ENCODE assay signal across 1 cellular context in genomic region chr22:20393705-20394476, GRCh38.
A peak's percentile ranks its signal among the peaks of the same experiment; 100 is the strongest.
TF ChIP-seq lines count a peak whose summit lies in the region.

TSS of gene ZNF74 (plus strand) at chr22:20394151. CDS start at chr22:20394629, 478 bp downstream.

TF ChIP-seq in HepG2, 621 proteins besides CTCF, POLR2A, EP300 and RAD21 (continued from another document and continues in another):
- TF ChIP-seq DMTF1 (CRISPR knock-in tag; IDR thresholded peaks at IDR 0.05) (no peak), REL (CRISPR knock-in tag; conservative IDR thresholded peaks at IDR 0.05) (0 out of 2 replicates have a peak, but pooled peaks have one; percentile 18), IKZF5 (CRISPR knock-in tag; IDR thresholded peaks at IDR 0.05) (peak; percentile 81), ZNF83 (CRISPR knock-in tag; IDR thresholded peaks at IDR 0.05; ENCODE audit: borderline replicate concordance) (no peak), SMAD1 (CRISPR knock-in tag; IDR thresholded peaks at IDR 0.05; ENCODE audit: borderline replicate concordance, low read depth) (no peak), JDP2 (CRISPR knock-in tag; IDR thresholded peaks at IDR 0.05; ENCODE audit: borderline replicate concordance) (no peak), ATF4 (CRISPR knock-in tag; IDR thresholded peaks at IDR 0.05) (no peak), FOXM1 (CRISPR knock-in tag; IDR thresholded peaks at IDR 0.05) (no peak), NR1H2 (CRISPR knock-in tag; IDR thresholded peaks at IDR 0.05; ENCODE audit: borderline replicate concordance, low read depth) (no peak), SOX13 (IDR thresholded peaks at IDR 0.05) (no peak), SOX13 (CRISPR knock-in tag; conservative IDR thresholded peaks at IDR 0.05 in 1 of 2, IDR thresholded peaks at IDR 0.05 in 1 of 2) (no peak), HBP1 (CRISPR knock-in tag; IDR thresholded peaks at IDR 0.05; ENCODE audit: low read depth) (no peak), FOXP1 (IDR thresholded peaks at IDR 0.05) (no peak), FOXP1 (CRISPR knock-in tag; IDR thresholded peaks at IDR 0.05) (no peak), GPN1 (CRISPR knock-in tag; IDR thresholded peaks at IDR 0.05; ENCODE audit: borderline replicate concordance) (no peak), KLF12 (CRISPR knock-in tag; IDR thresholded peaks at IDR 0.05; ENCODE audit: borderline replicate concordance) (no peak), ZFP91 (CRISPR knock-in tag; IDR thresholded peaks at IDR 0.05; ENCODE audit: borderline replicate concordance) (peak; percentile 91), ZNF879 (CRISPR knock-in tag; IDR thresholded peaks at IDR 0.05) (peak; percentile 27; the same call in 1 of the 2 replicates), ZNF564 (CRISPR knock-in tag; IDR thresholded peaks at IDR 0.05) (no peak), EEA1 (CRISPR knock-in tag; IDR thresholded peaks at IDR 0.05; ENCODE audit: borderline replicate concordance) (peak; percentile 82; the same call in 1 of the 2 replicates), SP5 (CRISPR knock-in tag; IDR thresholded peaks at IDR 0.05; ENCODE audit: borderline replicate concordance, low read depth) (no peak), ZNF276 (CRISPR knock-in tag; IDR thresholded peaks at IDR 0.05; ENCODE audit: low read depth) (0 out of 2 replicates have a peak, but pooled peaks have one; percentile 16), U2AF2 (IDR thresholded peaks at IDR 0.05; ENCODE audit: low read depth, low read length) (no peak), ATF7-NPFF (CRISPR knock-in tag; IDR thresholded peaks at IDR 0.05; ENCODE audit: low read depth) (peak; percentile 78; the same call in 1 of the 2 replicates), NFAT5 (CRISPR knock-in tag; IDR thresholded peaks at IDR 0.05) (0 out of 2 replicates have a peak, but pooled peaks have one; percentile 54), CENPX (CRISPR knock-in tag; IDR thresholded peaks at IDR 0.05) (no peak), ZNF512B (CRISPR knock-in tag; IDR thresholded peaks at IDR 0.05; ENCODE audit: borderline replicate concordance) (0 out of 2 replicates have a peak, but pooled peaks have one; percentile 78), ZNF260 (CRISPR knock-in tag; IDR thresholded peaks at IDR 0.05; ENCODE audit: borderline replicate concordance, low read depth) (no peak), ZNF597 (CRISPR knock-in tag; IDR thresholded peaks at IDR 0.05) (no peak), ELF3 (CRISPR knock-in tag; IDR thresholded peaks at IDR 0.05) (peak; percentile 57; the same call in 1 of the 2 replicates), ATF6 (CRISPR knock-in tag; conservative IDR thresholded peaks at IDR 0.05) (no peak)
